15 cellular contexts compared by ENCODE assay signal in genomic region chr1:235098547-235098946, GRCh38. TPM values are rescaled to one million over a fixed set of nuclear protein-coding genes. Genes with fewer than 3 reads are reported as not detected.
DNase-seq lines count a peak whose midpoint lies in the region; ATAC-seq and TF ChIP-seq lines count a peak whose summit lies in the region.
"Had no signal": no experiment of that assay in that cellular context is flagged by ENCODE, and none has a peak within 500 bp of the region (broad histone marks: within the 10 kb centered on the region; RNA-seq: fewer than 3 reads in every experiment).

No MANE protein-coding gene starts in this region.

- no peak overlapping the region for H3K9ac ChIP-seq in neural progenitor cell
- H3K9ac ChIP-seq: BLaER1 had no signal

- TF ChIP-seq CTCF in WERI-Rb-1 (IDR thresholded peaks at IDR 0.05; ENCODE audit: low read depth, low read length) (no peak), neural progenitor cell (IDR thresholded peaks at IDR 0.05) (no peak)

- no peaks in the 10 kb centered on the region for H3K27me3 ChIP-seq in WERI-Rb-1 (ENCODE audit: insufficient read depth, low read depth, severe bottlenecking)
- no peaks in the 10 kb centered on the region for H3K27me3 ChIP-seq in neural progenitor cell
- H3K27me3 ChIP-seq: BLaER1 had no signal

- no peaks in the 10 kb centered on the region for H3K36me3 Mint-ChIP-seq in neural progenitor cell
- H3K36me3 Mint-ChIP-seq: CD14-positive monocyte had no signal

- H3K9me3 ChIP-seq in WERI-Rb-1 (ENCODE audit: severe bottlenecking) (no peaks in the 10 kb centered on the region), neural progenitor cell (ENCODE audit: low read depth) (no peaks in the 10 kb centered on the region)
- H3K9me3 ChIP-seq: BLaER1, HAP-1 had no signal

- H3K27ac Mint-ChIP-seq in neural progenitor cell, result peak overlapping the region; percentile 74
- H3K27ac Mint-ChIP-seq: CD14-positive monocyte; CD4-positive, alpha-beta memory T cell had no signal

- H3F3A ChIP-seq in neural progenitor cell (ENCODE audit: low read depth), result peaks cover 12% of the 10 kb centered on the region

- H3K27ac ChIP-seq in WERI-Rb-1 (no peak overlapping the region), neural progenitor cell (no peak overlapping the region)
- H3K27ac ChIP-seq: BLaER1 had no signal

- no peaks in the 10 kb centered on the region for H3K79me2 ChIP-seq in neural progenitor cell (ENCODE audit: low read depth)

- H3K4me1 Mint-ChIP-seq in neural progenitor cell, result peaks cover 18% of the 10 kb centered on the region

- H3K4me3 ChIP-seq in WERI-Rb-1 (ENCODE audit: low read depth, low read length), result no peak overlapping the region
- no peak overlapping the region for H3K4me3 ChIP-seq in neural progenitor cell
- H3K4me3 ChIP-seq: BLaER1, HAP-1 had no signal

- H3K4me2 ChIP-seq in neural progenitor cell, result no peak overlapping the region

- H3K4me3 Mint-ChIP-seq in neural progenitor cell, result no peak overlapping the region
- H3K4me3 Mint-ChIP-seq: CD14-positive monocyte; CD4-positive, alpha-beta memory T cell had no signal

- DNase-seq in activated CD8-positive, alpha-beta memory T cell treated with anti-CD3 and anti-CD28 coated beads for 24 hours, result peak; percentile 21
- DNase-seq in activated CD8-positive, alpha-beta memory T cell treated with anti-CD3 and anti-CD28 coated beads, Interleukin-2, amount 50 U/mL, for 4 hours, result no peak
- DNase-seq in WERI-Rb-1 (peak; percentile 3), islet precursor cell (peak; percentile 20), neural progenitor cell (ENCODE audit: low spot score) (no peak)
- DNase-seq: 8988T; CD4-positive, alpha-beta memory T cell; DMS79 treated with DMSO at 0.1 percent for 48 hours; GF-D8 had no signal

- no peaks in the 10 kb centered on the region for H4K20me1 ChIP-seq in neural progenitor cell (ENCODE audit: low read depth)
- H4K20me1 ChIP-seq: BLaER1 had no signal

- peaks cover 5% of the 10 kb centered on the region for H3K27me3 Mint-ChIP-seq in neural progenitor cell (ENCODE audit: insufficient read depth, low read depth)

- no peaks in the 10 kb centered on the region for H3K4me1 ChIP-seq in neural progenitor cell
- H3K4me1 ChIP-seq: HAP-1 had no signal

- H3K36me3 ChIP-seq in WERI-Rb-1, result no peaks in the 10 kb centered on the region
- no peaks in the 10 kb centered on the region for H3K36me3 ChIP-seq in neural progenitor cell
- H3K36me3 ChIP-seq: BLaER1, HAP-1 had no signal

- no peaks in the 10 kb centered on the region for H3K9me3 Mint-ChIP-seq in neural progenitor cell
- H3K9me3 Mint-ChIP-seq: CD4-positive, alpha-beta memory T cell had no signal

- ATAC-seq in HG02938 (IDR thresholded peaks at IDR 0.05; ENCODE audit: unreplicated experiment) (no peak), HG02885 (IDR thresholded peaks at IDR 0.05; ENCODE audit: poor library complexity, unreplicated experiment) (no peak), GM21576 (IDR thresholded peaks at IDR 0.05; ENCODE audit: unreplicated experiment) (no peak)

- no peak overlapping the region for H2AFZ ChIP-seq in neural progenitor cell (replicated peaks)

RNA-seq across cellular contexts. Expression of gene TOMM20, which starts 30.1 kb away (rescaled TPM):
- total RNA-seq in neural progenitor cell (ENCODE audit: low replicate concordance), result 154 and 212 TPM in 2 replicates

Comparison
In these comparisons a context has a peak if more than half of its experiments do, and no peak if none do; other contexts are left out.
1. DNase-seq: peak in activated CD8-positive, alpha-beta memory T cell treated with anti-CD3 and anti-CD28 coated beads for 24 hours (single experiment), WERI-Rb-1 (single experiment) and islet precursor cell (single experiment); none in activated CD8-positive, alpha-beta memory T cell treated with anti-CD3 and anti-CD28 coated beads, Interleukin-2, amount 50 U/mL, for 4 hours (single experiment) and neural progenitor cell (single experiment).